24 cellular contexts compared by ENCODE assay signal in the genomic region with DNA sequence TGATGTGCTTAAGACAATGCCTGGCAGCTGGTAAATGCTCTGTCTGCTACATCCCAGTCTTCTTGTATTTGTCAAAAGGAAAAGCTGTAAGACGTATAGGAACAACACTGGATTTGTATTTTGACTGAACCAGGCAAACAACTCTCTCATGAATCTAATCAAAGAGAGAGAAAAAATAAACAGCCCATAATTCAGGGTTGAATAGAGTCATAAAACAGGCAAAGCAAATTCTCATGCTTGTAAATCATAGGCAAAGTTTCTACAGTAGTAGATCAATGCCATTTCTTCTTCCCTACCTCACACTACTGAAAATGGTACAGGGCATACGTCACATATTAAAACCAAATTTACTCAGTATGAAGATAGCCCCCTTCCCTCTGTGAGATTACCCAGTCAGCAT.
"Had no signal": no experiment of that assay in that cellular context is flagged by ENCODE, and none has a peak within 500 bp of the region (broad histone marks: within the 10 kb centered on the region; RNA-seq: fewer than 3 reads in every experiment).

No MANE protein-coding gene starts in this region.

- H3K36me3 Mint-ChIP-seq: activated CD4-positive, alpha-beta memory T cell treated with anti-CD3 and anti-CD28 coated beads for 36 hours; activated naive CD4-positive, alpha-beta T cell treated with anti-CD3 and anti-CD28 coated beads, Interleukin-2, amount 10 ng/mL, durations not matched to agents 7 days and 5 days; naive B cell had no signal

- H3K27me3 Mint-ChIP-seq: activated CD4-positive, alpha-beta memory T cell treated with anti-CD3 and anti-CD28 coated beads for 36 hours; activated CD4-positive, alpha-beta T cell treated with anti-CD3 and anti-CD28 coated beads, Interleukin-2, amount 10 ng/mL, durations not matched to agents 24 days and 14 days; activated naive CD4-positive, alpha-beta T cell treated with anti-CD3 and anti-CD28 coated beads, Interleukin-2, amount 10 ng/mL, durations not matched to agents 7 days and 5 days; activated T-cell treated with anti-CD3 and anti-CD28 coated beads, Interleukin-2, amount 50 U/mL, for 24 hours had no signal

- H3K27ac ChIP-seq: lower lobe of right lung, ovary, psoas muscle, spleen, suprapubic skin, tibial artery had no signal

- DNase-seq: activated CD4-positive, alpha-beta memory T cell treated with anti-CD3 and anti-CD28 coated beads for 36 hours; activated CD4-positive, alpha-beta T cell treated with anti-CD3 and anti-CD28 coated beads, Interleukin-2, amount 10 ng/mL, durations not matched to agents 24 days and 14 days; activated CD4-positive, CD25-positive, alpha-beta regulatory T cell treated with anti-CD3 and anti-CD28 coated beads, Interleukin-2, amount 50 U/mL, for 72 hours; activated CD8-positive, alpha-beta memory T cell treated with anti-CD3 and anti-CD28 coated beads, Interleukin-2, amount 50 U/mL, for 48 hours; activated gamma-delta T cell; activated naive CD4-positive, alpha-beta T cell treated with anti-CD3 and anti-CD28 coated beads, Interleukin-2, amount 10 ng/mL, durations not matched to agents 7 days and 5 days; activated T-cell treated with anti-CD3 and anti-CD28 coated beads, Interleukin-2, amount 50 U/mL, for 24 hours; amniotic stem cell; caudate nucleus; cortex of kidney; foreskin fibroblast; head of caudate nucleus; hippocampal formation; kidney; lower lobe of right lung; naive B cell; ovary; psoas muscle; spleen; stimulated activated naive CD4-positive, alpha-beta T cell; tibial artery had no signal

- ATAC-seq: left lobe of liver, lower lobe of right lung, psoas muscle had no signal

- H3K9me3 Mint-ChIP-seq: activated CD4-positive, alpha-beta memory T cell treated with anti-CD3 and anti-CD28 coated beads for 36 hours; activated CD4-positive, alpha-beta T cell treated with anti-CD3 and anti-CD28 coated beads, Interleukin-2, amount 10 ng/mL, durations not matched to agents 24 days and 14 days; activated naive CD4-positive, alpha-beta T cell treated with anti-CD3 and anti-CD28 coated beads, Interleukin-2, amount 10 ng/mL, durations not matched to agents 7 days and 5 days; activated T-cell treated with anti-CD3 and anti-CD28 coated beads, Interleukin-2, amount 50 U/mL, for 24 hours had no signal

- FAIRE-seq: endothelial cell of umbilical vein had no signal

- H3K4me1 Mint-ChIP-seq: activated CD4-positive, alpha-beta T cell treated with anti-CD3 and anti-CD28 coated beads, Interleukin-2, amount 10 ng/mL, durations not matched to agents 24 days and 14 days; activated naive CD4-positive, alpha-beta T cell treated with anti-CD3 and anti-CD28 coated beads, Interleukin-2, amount 10 ng/mL, durations not matched to agents 7 days and 5 days; naive B cell had no signal

- H3K36me3 ChIP-seq: lower lobe of right lung, ovary, spleen, suprapubic skin, tibial artery had no signal

- H3K4me3 ChIP-seq: lower lobe of right lung, ovary, psoas muscle, spleen, suprapubic skin, tibial artery had no signal

- H3K27me3 ChIP-seq: ovary, suprapubic skin, tibial artery had no signal

- H3K4me3 Mint-ChIP-seq: activated CD4-positive, alpha-beta memory T cell treated with anti-CD3 and anti-CD28 coated beads for 36 hours; activated CD4-positive, alpha-beta T cell treated with anti-CD3 and anti-CD28 coated beads, Interleukin-2, amount 10 ng/mL, durations not matched to agents 24 days and 14 days; activated naive CD4-positive, alpha-beta T cell treated with anti-CD3 and anti-CD28 coated beads, Interleukin-2, amount 10 ng/mL, durations not matched to agents 7 days and 5 days; activated T-cell treated with anti-CD3 and anti-CD28 coated beads, Interleukin-2, amount 50 U/mL, for 24 hours; naive B cell had no signal

- H3K27ac Mint-ChIP-seq: activated CD4-positive, alpha-beta memory T cell treated with anti-CD3 and anti-CD28 coated beads for 36 hours; activated CD4-positive, alpha-beta T cell treated with anti-CD3 and anti-CD28 coated beads, Interleukin-2, amount 10 ng/mL, durations not matched to agents 24 days and 14 days; activated naive CD4-positive, alpha-beta T cell treated with anti-CD3 and anti-CD28 coated beads, Interleukin-2, amount 10 ng/mL, durations not matched to agents 7 days and 5 days; activated T-cell treated with anti-CD3 and anti-CD28 coated beads, Interleukin-2, amount 50 U/mL, for 24 hours; naive B cell had no signal

- H3K4me1 ChIP-seq: psoas muscle had no signal
